8 cellular contexts compared by ENCODE assay signal in genomic region chr12:45244561-45245348, GRCh38. TPM values are rescaled to one million over a fixed set of nuclear protein-coding genes. Genes with fewer than 3 reads are reported as not detected.
A peak's percentile ranks its signal among the peaks of the same experiment; 100 is the strongest.
DNase-seq lines count a peak whose midpoint lies in the region; ATAC-seq, FAIRE-seq and TF ChIP-seq lines count a peak whose summit lies in the region.

No MANE protein-coding gene starts in this region.

- WGBS in H9 (ENCODE audit: extremely low coverage, insufficient read length, low lambda C conversion rate) = no CpG with 5 or more reads among the region's 9 CpGs
- WGBS in tibial nerve, 2 donors = 82 to 84% methylated on average over 9 of the region's 9 CpGs

- H3K4me1 ChIP-seq in H9 (ENCODE audit: insufficient read depth, low read length) = peaks cover 6% of the 10 kb centered on the region
- no peaks in the 10 kb centered on the region for H3K4me1 ChIP-seq in tibial nerve

- H3K9me3 ChIP-seq in H9 (ENCODE audit: control insufficient read depth, low read depth, low read length) = no peaks in the 10 kb centered on the region
- H3K9me3 ChIP-seq in tibial nerve = no peaks in the 10 kb centered on the region

- H4K8ac ChIP-seq in H9 (replicated peaks; ENCODE audit: insufficient read length, low read depth, low read length) = no peak overlapping the region

- H2BK20ac ChIP-seq in H9 (ENCODE audit: low read depth, low read length, poor library complexity, severe bottlenecking) = no peak overlapping the region

- no peak overlapping the region for H3K4ac ChIP-seq in H9 (ENCODE audit: low read depth, low read length)

- H4K5ac ChIP-seq in H9 (ENCODE audit: insufficient read length, low read depth, low read length) = no peak overlapping the region

- no peak overlapping the region for H2BK5ac ChIP-seq in H9 (ENCODE audit: insufficient read length, low read length)

- peaks cover 5% of the 10 kb centered on the region for H3K79me1 ChIP-seq in H9 (ENCODE audit: insufficient read depth, low read depth, low read length, poor library complexity, severe bottlenecking)

- TF ChIP-seq EP300 in tibial nerve (IDR thresholded peaks at IDR 0.05) = peak in 1 of 2 donors; percentile 31

- H3K4me3 ChIP-seq in tibial nerve = no peak overlapping the region

- H2AK5ac ChIP-seq in H9 (ENCODE audit: insufficient read length, low read length) = no peak overlapping the region

- H3K27me3 Mint-ChIP-seq in H9 (ENCODE audit: low read depth) (no peaks in the 10 kb centered on the region), memory B cell (no peaks in the 10 kb centered on the region)

- no peak overlapping the region; a peak in 1 of 7 replicates for H3K27ac Mint-ChIP-seq in H9
- H3K27ac Mint-ChIP-seq in memory B cell = peak overlapping the region; percentile 87

- TF ChIP-seq POLR2A in erythroblast (IDR thresholded peaks at IDR 0.05; ENCODE audit: low read length) (no peak), tibial nerve (IDR thresholded peaks at IDR 0.05) (no peak)

- no peaks in the 10 kb centered on the region for H3K23me2 ChIP-seq in H9 (ENCODE audit: insufficient read length, low read depth, low read length, poor library complexity, severe bottlenecking)

- H3K14ac ChIP-seq in H9 (ENCODE audit: insufficient read depth, low read length) = no peak overlapping the region

- H2BK12ac ChIP-seq in H9 (ENCODE audit: insufficient read length, low read depth, low read length) = no peak overlapping the region

- no peak overlapping the region for H2AFZ ChIP-seq in H9 (ENCODE audit: low read length)

- no peak overlapping the region for H3T11ph ChIP-seq in H9 (ENCODE audit: low read length)

- no peak overlapping the region for H3K9ac ChIP-seq in H9 (ENCODE audit: extremely low read depth, insufficient read length, low read length)

- peaks cover 36 to 37% of the 10 kb centered on the region in 2 experiments for H3K4me1 Mint-ChIP-seq in H9
- H3K4me1 Mint-ChIP-seq in memory B cell = peaks cover 21% of the 10 kb centered on the region

- peaks cover 4% of the 10 kb centered on the region; the same call in 1 of the 2 replicates for H3K79me2 ChIP-seq in H9 (ENCODE audit: insufficient read depth, low read length)

- no peak for DNase-seq in GM18507 (ENCODE audit: extremely low spot score, insufficient read length, low read depth)
- DNase-seq in H9 = no peak
- peak; percentile 54 for DNase-seq in RPMI7951 (ENCODE audit: low read depth)
- DNase-seq in memory B cell (ENCODE audit: low spot score in 2 of 2) = peak in 1 of 2 donors; percentile 10
- no peak for DNase-seq in NCI-H748 treated with DMSO at 0.1 percent for 48 hours (lab: John Stamatoyannopoulos, UW)
- no peak for DNase-seq in erythroblast (lab: John Stamatoyannopoulos, UW)
- DNase-seq in C1 segment of cervical spinal cord (lab: John Stamatoyannopoulos, UW) = no peak
- no peak for DNase-seq in tibial nerve (ENCODE audit: low spot score in 2 of 2)

- H3K9me3 Mint-ChIP-seq in H9 (no peaks in the 10 kb centered on the region), memory B cell (no peaks in the 10 kb centered on the region)

- H4K20me1 ChIP-seq in H9 (ENCODE audit: control insufficient read depth, insufficient read depth, insufficient read length) = no peaks in the 10 kb centered on the region

- H3K36me3 ChIP-seq in tibial nerve = peaks cover 0 to 3% (median 0%) of the 10 kb centered on the region in 3 donors

- peak; percentile 99 for ATAC-seq in memory B cell (ENCODE audit: low read depth)

- no peak overlapping the region for H3K4me2 ChIP-seq in H9 (ENCODE audit: insufficient read depth, insufficient read length, low read length)

- H3K23ac ChIP-seq in H9 (ENCODE audit: insufficient read length, low read depth, low read length) = no peak overlapping the region

- H3K27ac ChIP-seq in H9 (ENCODE audit: insufficient read length, low read depth, low read length) = peak overlapping the region; percentile 42
- H3K27ac ChIP-seq in tibial nerve = no peak overlapping the region

- no peak overlapping the region for H4K91ac ChIP-seq in H9 (ENCODE audit: insufficient read length, low read depth, low read length)

- FAIRE-seq in GM18507 (lab: Jason Lieb, UNC) = peak; percentile 88

- H2BK15ac ChIP-seq in H9 (ENCODE audit: low read depth, low read length) = no peak overlapping the region

- H3K56ac ChIP-seq in H9 (ENCODE audit: insufficient read length, low read depth, low read length) = no peak overlapping the region

- TF ChIP-seq CTCF in H9 (conservative IDR thresholded peaks at IDR 0.05) = 0 out of 3 replicates have a peak, but pooled peaks have one; percentile 12
- no peak for TF ChIP-seq CTCF in tibial nerve (IDR thresholded peaks at IDR 0.05)

- no peak overlapping the region for H2BK120ac ChIP-seq in H9 (ENCODE audit: low read depth, low read length, poor library complexity, severe bottlenecking)

- H3K4me3 Mint-ChIP-seq in H9 (no peak overlapping the region), memory B cell (peak overlapping the region; percentile 77)

- no peaks in the 10 kb centered on the region for H3K27me3 ChIP-seq in H9 (ENCODE audit: insufficient read depth, low read length)
- H3K27me3 ChIP-seq in tibial nerve = no peaks in the 10 kb centered on the region

- H3K18ac ChIP-seq in H9 (ENCODE audit: insufficient read length, low read depth, low read length) = no peak overlapping the region

- H3K36me3 Mint-ChIP-seq in H9 (ENCODE audit: insufficient read depth in 1 of 3, low read depth in 3 of 3) (peaks cover 0 to 10% (median 4%) of the 10 kb centered on the region in 3 experiments; a peak in 4 of 7 replicates), memory B cell (peaks cover 3% of the 10 kb centered on the region)

RNA-seq across cellular contexts. Expression of gene ANO6, which starts 28.9 kb away (rescaled TPM):
- total RNA-seq in H9 (2021) (24.3 TPM in 2 replicates), tibial nerve (10 to 100 TPM; 44.1 to 52.2 (median 45.3) TPM)
- total RNA-seq in RPMI7951 (2014; rRNA removed; shearing (Covaris generic)) = 58.1 and 62.1 TPM in 2 replicates
